Comparison of ENCODE assay signal across 1 cellular context in the genomic region with DNA sequence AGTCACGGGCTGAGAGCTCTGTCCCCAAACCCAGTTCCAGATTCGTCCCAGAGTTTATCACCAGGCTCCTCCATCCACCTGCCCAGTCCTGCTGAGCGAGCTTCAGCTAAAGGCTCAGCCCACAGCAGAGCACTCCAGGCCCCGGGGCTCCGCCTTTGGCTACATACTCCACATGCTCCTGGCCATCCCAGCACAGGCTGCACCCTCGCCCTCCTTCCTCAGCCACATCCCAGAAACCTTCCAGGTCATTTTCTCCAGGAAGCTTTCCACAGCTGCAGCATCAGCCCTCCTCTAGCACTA.
TF ChIP-seq lines count a peak whose summit lies in the region.

No MANE protein-coding gene starts in this region.

TF ChIP-seq in H1, 55 proteins besides CTCF, POLR2A, EP300 and RAD21:
- TF ChIP-seq RXRA (IDR thresholded peaks at IDR 0.05; ENCODE audit: insufficient read depth, low read depth, low read length): no peak
- no peak for TF ChIP-seq EGR1 (IDR thresholded peaks at IDR 0.05; ENCODE audit: borderline replicate concordance, low read depth, low read length)
- TF ChIP-seq MAFK (IDR thresholded peaks at IDR 0.05; ENCODE audit: low read depth, low read length): no peak
- TF ChIP-seq SP2 (IDR thresholded peaks at IDR 0.05; ENCODE audit: low read length): no peak
